ENCODE assay signal across 8 cellular contexts in the genomic region with DNA sequence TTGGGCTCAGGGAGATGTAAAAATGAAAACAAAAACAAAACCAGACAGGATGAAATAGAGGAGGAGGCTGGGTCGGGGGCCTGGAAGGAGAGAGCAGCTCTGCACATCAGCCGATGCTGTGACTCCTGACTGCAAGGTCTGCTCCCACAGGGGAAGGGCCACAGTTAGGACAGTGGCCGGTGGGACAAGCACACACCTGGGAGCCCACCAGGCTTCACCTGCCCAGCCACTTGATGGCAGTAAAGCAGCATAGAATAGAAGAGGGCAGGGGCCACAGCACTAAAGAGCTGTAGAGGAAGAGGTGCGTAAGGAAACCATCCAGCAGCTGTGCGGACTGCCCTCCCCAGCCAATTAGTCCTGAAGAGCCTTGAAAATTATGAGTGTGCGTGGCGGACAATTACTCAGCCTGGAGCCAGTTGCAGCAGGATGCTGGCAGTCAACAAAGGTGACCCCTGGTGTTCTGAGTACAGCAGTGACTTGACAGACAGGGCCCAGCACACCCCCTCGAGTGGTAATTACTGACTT. TPM values are rescaled to one million over a fixed set of nuclear protein-coding genes. Genes with fewer than 3 reads are reported as not detected.
DNase-seq lines count a peak whose midpoint lies in the region; ATAC-seq and TF ChIP-seq lines count a peak whose summit lies in the region.

No MANE protein-coding gene starts in this region.

- TF ChIP-seq POLR2A in suprapubic skin (IDR thresholded peaks at IDR 0.05): no peak

- no peaks in the 10 kb centered on the region for H3K36me3 Mint-ChIP-seq in activated T-cell treated with anti-CD3 and anti-CD28 coated beads, Interleukin-2, amount 50 U/mL, for 24 hours (ENCODE audit: low read depth)
- no peaks in the 10 kb centered on the region for H3K36me3 Mint-ChIP-seq in activated T-cell treated with anti-CD3 and anti-CD28 coated beads, Interleukin-2, amount 50 U/mL, for 72 hours (ENCODE audit: insufficient read depth in 2 of 2)

- DNase-seq in activated T-cell treated with anti-CD3 and anti-CD28 coated beads, Interleukin-2, amount 50 U/mL, for 24 hours: peak; percentile 25
- no peak for DNase-seq in activated T-cell treated with anti-CD3 and anti-CD28 coated beads, Interleukin-2, amount 50 U/mL, for 72 hours
- DNase-seq in Right ventricle myocardium superior: no peak
- DNase-seq in suprapubic skin (ENCODE audit: low spot score in 2 of 2): peak; percentile 57 to 59
- DNase-seq in T1000 (lab: John Stamatoyannopoulos, UW): no peak
- no peak for DNase-seq in G401 (ENCODE audit: low spot score)

- intact Hi-C loops in Right ventricle myocardium superior (cut with DNase I): no loop called here

- WGBS in suprapubic skin: 51% methylated on average over 8 of the region's 8 CpGs

- H3K4me2 ChIP-seq in OCI-LY3 (ENCODE audit: low read length): no peak overlapping the region

- H3K9me3 Mint-ChIP-seq in activated T-cell treated with anti-CD3 and anti-CD28 coated beads, Interleukin-2, amount 50 U/mL, for 24 hours: no peaks in the 10 kb centered on the region
- no peaks in the 10 kb centered on the region for H3K9me3 Mint-ChIP-seq in activated T-cell treated with anti-CD3 and anti-CD28 coated beads, Interleukin-2, amount 50 U/mL, for 72 hours

- H3K27ac ChIP-seq in OCI-LY3 (ENCODE audit: low read length) (no peak overlapping the region), suprapubic skin (no peak overlapping the region)

- H4K20me1 ChIP-seq in OCI-LY3 (ENCODE audit: insufficient read depth, low read length): no peaks in the 10 kb centered on the region

- H3K4me1 ChIP-seq in OCI-LY3 (ENCODE audit: low read length) (no peaks in the 10 kb centered on the region), suprapubic skin (peaks cover 44% of the 10 kb centered on the region)

- TF ChIP-seq EP300 in suprapubic skin (IDR thresholded peaks at IDR 0.05): no peak

- no peaks in the 10 kb centered on the region for H3K4me1 Mint-ChIP-seq in activated T-cell treated with anti-CD3 and anti-CD28 coated beads, Interleukin-2, amount 50 U/mL, for 24 hours (ENCODE audit: low read depth)
- H3K4me1 Mint-ChIP-seq in activated T-cell treated with anti-CD3 and anti-CD28 coated beads, Interleukin-2, amount 50 U/mL, for 72 hours (ENCODE audit: low read depth): no peaks in the 10 kb centered on the region

- TF ChIP-seq CTCF in OCI-LY3 (IDR thresholded peaks at IDR 0.05; ENCODE audit: low read depth, low read length) (peak; percentile 59), suprapubic skin (IDR thresholded peaks at IDR 0.05) (no peak)

- H3K4me3 Mint-ChIP-seq in activated T-cell treated with anti-CD3 and anti-CD28 coated beads, Interleukin-2, amount 50 U/mL, for 24 hours: no peak overlapping the region
- no peak overlapping the region for H3K4me3 Mint-ChIP-seq in activated T-cell treated with anti-CD3 and anti-CD28 coated beads, Interleukin-2, amount 50 U/mL, for 72 hours

- no peaks in the 10 kb centered on the region for H3K27me3 Mint-ChIP-seq in activated T-cell treated with anti-CD3 and anti-CD28 coated beads, Interleukin-2, amount 50 U/mL, for 24 hours
- no peaks in the 10 kb centered on the region for H3K27me3 Mint-ChIP-seq in activated T-cell treated with anti-CD3 and anti-CD28 coated beads, Interleukin-2, amount 50 U/mL, for 72 hours (ENCODE audit: low read depth)

- no peak overlapping the region for H3K9ac ChIP-seq in OCI-LY3 (ENCODE audit: low read length)

- H3K27ac Mint-ChIP-seq in activated T-cell treated with anti-CD3 and anti-CD28 coated beads, Interleukin-2, amount 50 U/mL, for 24 hours: no peak overlapping the region
- no peak overlapping the region for H3K27ac Mint-ChIP-seq in activated T-cell treated with anti-CD3 and anti-CD28 coated beads, Interleukin-2, amount 50 U/mL, for 72 hours

- no peaks in the 10 kb centered on the region for H3K79me2 ChIP-seq in OCI-LY3 (ENCODE audit: low read length)

- in situ Hi-C loops in G401 (cut with HindIII; ENCODE audit: low sequenced_read_pairs): no loop called here

- H3K9me3 ChIP-seq in OCI-LY3 (ENCODE audit: insufficient read depth, low read length) (no peaks in the 10 kb centered on the region), suprapubic skin (no peaks in the 10 kb centered on the region)

- ATAC-seq in activated T-cell treated with anti-CD3 and anti-CD28 coated beads, Interleukin-2, amount 50 U/mL, for 72 hours (replicated peaks in 1 of 2): no peak
- ATAC-seq in Right ventricle myocardium superior (ENCODE audit: poor library complexity): peak; percentile 11
- no peak for ATAC-seq in GM19467 (IDR thresholded peaks at IDR 0.05; ENCODE audit: unreplicated experiment)

- no peak overlapping the region for H2AFZ ChIP-seq in OCI-LY3 (ENCODE audit: low read depth, low read length)

- H3K4me3 ChIP-seq in OCI-LY3 (ENCODE audit: low read length) (no peak overlapping the region), suprapubic skin (no peak overlapping the region)

- H3K36me3 ChIP-seq in OCI-LY3 (replicated peaks; ENCODE audit: low read depth, low read length) (no peaks in the 10 kb centered on the region), suprapubic skin (no peaks in the 10 kb centered on the region)

- H3K27me3 ChIP-seq in OCI-LY3 (ENCODE audit: low read depth, low read length) (0 out of 2 replicates have a peak, but pooled peaks cover 19% of the 10 kb centered on the region), suprapubic skin (no peaks in the 10 kb centered on the region)

RNA-seq across cellular contexts. Expression of a gene that starts 29.8 kb away (rescaled TPM):
- total RNA-seq in activated T-cell treated with anti-CD3 and anti-CD28 coated beads, Interleukin-2, amount 50 U/mL, for 72 hours: 1 to 10 TPM; 1.9 to 3.1 TPM
- total RNA-seq in Right ventricle myocardium superior: 37.0 TPM
- total RNA-seq in suprapubic skin: 100 to 1,000 TPM; 129 to 260 (median 172) TPM
- total RNA-seq in G401 (2014; rRNA removed; shearing (Covaris generic)): 0.20 and 0.31 TPM in 2 replicates

RNA-seq across cellular contexts. Expression of a gene that starts 37.5 kb away (rescaled TPM):
- total RNA-seq in activated T-cell treated with anti-CD3 and anti-CD28 coated beads, Interleukin-2, amount 50 U/mL, for 72 hours: 1 to 10 TPM; 1.2 to 1.5 TPM
- total RNA-seq in Right ventricle myocardium superior (1.00 TPM), suprapubic skin (under 1 TPM in 3 of 4 donors, not detected in 1; 0.59 to 0.78 (median 0.72) TPM)
- total RNA-seq in G401 (2014; rRNA removed; shearing (Covaris generic)): not detected in 2 replicates

RNA-seq across cellular contexts. Expression of a gene that starts 51.3 kb away (rescaled TPM):
- not detected for total RNA-seq in activated T-cell treated with anti-CD3 and anti-CD28 coated beads, Interleukin-2, amount 50 U/mL, for 72 hours
- total RNA-seq in Right ventricle myocardium superior (not detected), suprapubic skin (under 1 TPM in 1 of 4 donors, not detected in 3; 0.64 TPM)
- not detected in 2 replicates for total RNA-seq in G401 (2014; rRNA removed; shearing (Covaris generic))

RNA-seq across cellular contexts. Expression of a gene that starts 54.0 kb away (rescaled TPM):
- total RNA-seq in activated T-cell treated with anti-CD3 and anti-CD28 coated beads, Interleukin-2, amount 50 U/mL, for 72 hours: under 1 TPM; 0.07 to 0.09 TPM
- 0.16 TPM for total RNA-seq in Right ventricle myocardium superior
- total RNA-seq in suprapubic skin: not detected
- total RNA-seq in G401 (2014; rRNA removed; shearing (Covaris generic)): not detected in 2 replicates

Comparison
In these comparisons a context has a peak if more than half of its experiments do, and no peak if none do; other contexts are left out.
1. DNase-seq: peak in activated T-cell treated with anti-CD3 and anti-CD28 coated beads, Interleukin-2, amount 50 U/mL, for 24 hours (single experiment) and suprapubic skin (2 of 2); none in activated T-cell treated with anti-CD3 and anti-CD28 coated beads, Interleukin-2, amount 50 U/mL, for 72 hours (0 of 2), Right ventricle myocardium superior (single experiment), T1000 (single experiment) and G401 (single experiment).